ENCODE assay signal across 1 cellular context in the genomic region with DNA sequence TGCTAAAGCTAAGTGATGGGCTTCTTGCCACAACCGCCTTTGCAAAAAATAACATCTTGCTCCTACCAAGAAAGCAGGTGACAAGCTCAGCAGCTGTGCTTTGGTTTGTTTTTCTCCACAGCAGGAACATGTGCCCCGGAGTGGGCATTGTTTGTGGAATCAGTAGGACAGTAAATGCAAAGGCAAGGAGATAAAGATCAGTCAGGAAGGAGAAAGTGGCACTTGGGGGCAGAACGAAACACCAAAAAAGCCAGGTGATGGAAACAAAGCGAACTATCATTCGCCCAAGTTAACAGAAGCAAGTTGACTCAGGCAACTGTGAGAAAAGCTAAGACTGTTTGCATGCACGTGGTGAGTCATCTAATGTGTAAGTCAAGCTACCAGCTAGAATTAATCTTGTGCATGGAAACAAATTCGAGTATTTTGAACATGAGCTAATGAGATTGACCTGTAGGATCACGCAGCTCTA.
TF ChIP-seq lines count a peak whose summit lies in the region.

No MANE protein-coding gene starts in this region.

TF ChIP-seq in HepG2, 621 proteins besides CTCF, POLR2A, EP300 and RAD21 (continued from another document):
- no peak for TF ChIP-seq HIC2 (CRISPR knock-in tag; IDR thresholded peaks at IDR 0.05; ENCODE audit: low read depth)
- TF ChIP-seq, protein P1, sequence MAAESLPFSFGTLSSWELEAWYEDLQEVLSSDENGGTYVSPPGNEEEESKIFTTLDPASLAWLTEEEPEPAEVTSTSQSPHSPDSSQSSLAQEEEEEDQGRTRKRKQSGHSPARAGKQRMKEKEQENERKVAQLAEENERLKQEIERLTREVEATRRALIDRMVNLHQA (CRISPR knock-in tag; IDR thresholded peaks at IDR 0.05) = no peak
- no peak for TF ChIP-seq ZFP62 (CRISPR knock-in tag; IDR thresholded peaks at IDR 0.05)
- TF ChIP-seq, protein P2, sequence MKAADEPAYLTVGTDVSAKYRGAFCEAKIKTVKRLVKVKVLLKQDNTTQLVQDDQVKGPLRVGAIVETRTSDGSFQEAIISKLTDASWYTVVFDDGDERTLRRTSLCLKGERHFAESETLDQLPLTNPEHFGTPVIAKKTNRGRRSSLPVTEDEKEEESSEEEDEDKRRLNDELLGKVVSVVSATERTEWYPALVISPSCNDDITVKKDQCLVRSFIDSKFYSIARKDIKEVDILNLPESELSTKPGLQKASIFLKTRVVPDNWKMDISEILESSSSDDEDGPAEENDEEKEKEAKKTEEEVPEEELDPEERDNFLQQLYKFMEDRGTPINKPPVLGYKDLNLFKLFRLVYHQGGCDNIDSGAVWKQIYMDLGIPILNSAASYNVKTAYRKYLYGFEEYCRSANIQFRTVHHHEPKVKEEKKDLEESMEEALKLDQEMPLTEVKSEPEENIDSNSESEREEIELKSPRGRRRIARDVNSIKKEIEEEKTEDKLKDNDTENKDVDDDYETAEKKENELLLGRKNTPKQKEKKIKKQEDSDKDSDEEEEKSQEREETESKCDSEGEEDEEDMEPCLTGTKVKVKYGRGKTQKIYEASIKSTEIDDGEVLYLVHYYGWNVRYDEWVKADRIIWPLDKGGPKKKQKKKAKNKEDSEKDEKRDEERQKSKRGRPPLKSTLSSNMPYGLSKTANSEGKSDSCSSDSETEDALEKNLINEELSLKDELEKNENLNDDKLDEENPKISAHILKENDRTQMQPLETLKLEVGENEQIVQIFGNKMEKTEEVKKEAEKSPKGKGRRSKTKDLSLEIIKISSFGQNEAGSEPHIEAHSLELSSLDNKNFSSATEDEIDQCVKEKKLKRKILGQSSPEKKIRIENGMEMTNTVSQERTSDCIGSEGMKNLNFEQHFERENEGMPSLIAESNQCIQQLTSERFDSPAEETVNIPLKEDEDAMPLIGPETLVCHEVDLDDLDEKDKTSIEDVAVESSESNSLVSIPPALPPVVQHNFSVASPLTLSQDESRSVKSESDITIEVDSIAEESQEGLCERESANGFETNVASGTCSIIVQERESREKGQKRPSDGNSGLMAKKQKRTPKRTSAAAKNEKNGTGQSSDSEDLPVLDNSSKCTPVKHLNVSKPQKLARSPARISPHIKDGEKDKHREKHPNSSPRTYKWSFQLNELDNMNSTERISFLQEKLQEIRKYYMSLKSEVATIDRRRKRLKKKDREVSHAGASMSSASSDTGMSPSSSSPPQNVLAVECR (CRISPR knock-in tag; IDR thresholded peaks at IDR 0.05; ENCODE audit: borderline replicate concordance) = no peak
- TF ChIP-seq ZNF891 (CRISPR knock-in tag; IDR thresholded peaks at IDR 0.05) = no peak
- TF ChIP-seq THAP11 (CRISPR knock-in tag; IDR thresholded peaks at IDR 0.05) = no peak
- TF ChIP-seq ZNF343 (CRISPR knock-in tag; IDR thresholded peaks at IDR 0.05) = no peak
- no peak for TF ChIP-seq TSC22D2 (CRISPR knock-in tag; IDR thresholded peaks at IDR 0.05; ENCODE audit: borderline replicate concordance)
- no peak for TF ChIP-seq IKZF4 (CRISPR knock-in tag; IDR thresholded peaks at IDR 0.05; ENCODE audit: borderline replicate concordance, low read depth, not compliant biosample characterization)
- no peak for TF ChIP-seq GTF3A (CRISPR knock-in tag; conservative IDR thresholded peaks at IDR 0.05)
TF ChIP-seq in HepG2: peak in this region for 0.
